1 cellular context compared by ENCODE assay signal in genomic region chr17:40310882-40311391, GRCh38.
TF ChIP-seq lines count a peak whose summit lies in the region.

No MANE protein-coding gene starts in this region.

TF ChIP-seq in GM23338, 12 proteins besides CTCF, POLR2A, EP300 and RAD21 (continued from another document):
- no peak for TF ChIP-seq ZNF331 (CRISPR knock-in tag; IDR thresholded peaks at IDR 0.05; ENCODE audit: low read depth)
- TF ChIP-seq STAT1 (IDR thresholded peaks at IDR 0.05; ENCODE audit: unreplicated experiment), result no peak
- TF ChIP-seq ETS1 (IDR thresholded peaks at IDR 0.05), result no peak
- no peak for TF ChIP-seq JUNB (IDR thresholded peaks at IDR 0.05; ENCODE audit: unreplicated experiment)
- TF ChIP-seq NANOG (IDR thresholded peaks at IDR 0.05; ENCODE audit: borderline replicate concordance), result no peak
- no peak for TF ChIP-seq POLR2AphosphoS5 (IDR thresholded peaks at IDR 0.05; ENCODE audit: low read depth)
